Comparison of ENCODE assay signal across 9 cellular contexts in the genomic region with DNA sequence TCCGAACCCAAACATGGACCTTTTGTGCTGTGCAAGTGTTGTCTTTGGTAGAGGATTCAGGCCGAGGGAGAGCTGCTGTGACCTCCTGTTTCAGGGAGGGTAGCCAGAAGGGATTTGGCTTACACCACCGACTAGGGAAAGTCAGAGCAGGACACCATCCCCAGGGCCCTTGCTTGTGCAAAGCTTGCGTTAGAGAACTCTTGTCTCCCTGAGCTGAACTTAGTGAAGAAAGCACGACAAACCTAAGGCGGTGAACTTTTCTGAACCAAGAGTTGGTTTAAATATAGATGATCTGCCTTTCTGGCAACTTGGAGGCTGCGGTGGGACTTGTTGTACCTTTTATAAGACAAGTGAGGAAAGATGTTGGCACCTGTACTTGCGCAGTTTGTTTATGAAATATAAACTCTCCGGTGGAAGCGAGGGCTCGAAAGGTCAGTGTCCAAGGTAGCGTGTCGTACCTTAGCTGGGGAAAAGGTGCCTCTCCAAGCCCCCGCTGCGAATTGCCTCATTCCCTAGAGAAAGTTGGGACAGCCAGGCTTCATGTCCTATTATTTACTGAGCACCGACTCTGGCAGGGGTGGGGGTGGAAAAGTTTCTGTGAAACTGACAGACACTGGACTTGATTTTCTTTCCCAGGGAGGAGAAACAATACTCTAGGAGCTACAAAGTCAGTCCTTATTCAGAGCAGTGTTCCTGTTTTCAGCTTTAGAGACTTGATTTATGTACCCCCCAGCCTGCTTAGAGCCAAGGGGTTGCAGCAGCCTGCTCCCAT. TPM values are rescaled to one million over a fixed set of nuclear protein-coding genes. Genes with fewer than 3 reads are reported as not detected.
DNase-seq lines count a peak whose midpoint lies in the region; ATAC-seq and TF ChIP-seq lines count a peak whose summit lies in the region.
"Had no signal": no experiment of that assay in that cellular context is flagged by ENCODE, and none has a peak within 500 bp of the region (broad histone marks: within the 10 kb centered on the region; RNA-seq: fewer than 3 reads in every experiment).

No MANE protein-coding gene starts in this region.

- peaks cover 0 to 84% of the 10 kb centered on the region in 2 donors for H3K4me1 ChIP-seq in right atrium auricular region

- peaks cover 31 to 61% of the 10 kb centered on the region in 2 donors for H3K36me3 Mint-ChIP-seq in CD14-positive monocyte
- peaks cover 11% of the 10 kb centered on the region for H3K36me3 Mint-ChIP-seq in activated T-helper 1 cell treated with anti-CD3 and anti-CD28 coated beads, Interleukin-12 subunit alpha, Interleukin-12 subunit beta, Interleukin-2, Interleukin-4 antibody, amounts not matched to agents 30 ng/mL and 10 ng/mL and 1 ng/mL, durations not matched to agents 14 hours and 24 hours and 36 hours (ENCODE audit: low read depth)
- H3K36me3 Mint-ChIP-seq in progenitor cell of endocrine pancreas (ENCODE audit: insufficient read depth): peaks cover 3% of the 10 kb centered on the region

- peak overlapping the region; percentile 95 to 99 for H3K27ac ChIP-seq in right atrium auricular region

- H3K4me3 ChIP-seq in right atrium auricular region: peak overlapping the region; percentile 50 to 56

- no peaks in the 10 kb centered on the region for H3K36me3 ChIP-seq in right atrium auricular region

- ATAC-seq in GM18511 (IDR thresholded peaks at IDR 0.05; ENCODE audit: unreplicated experiment): no peak

- H3K9me3 ChIP-seq in right atrium auricular region: no peaks in the 10 kb centered on the region

- H3K9me3 Mint-ChIP-seq in CD14-positive monocyte (no peaks in the 10 kb centered on the region), progenitor cell of endocrine pancreas (ENCODE audit: low read depth) (no peaks in the 10 kb centered on the region)
- no peaks in the 10 kb centered on the region for H3K9me3 Mint-ChIP-seq in activated T-helper 1 cell treated with anti-CD3 and anti-CD28 coated beads, Interleukin-12 subunit alpha, Interleukin-12 subunit beta, Interleukin-2, Interleukin-4 antibody, amounts not matched to agents 30 ng/mL and 10 ng/mL and 1 ng/mL, durations not matched to agents 14 hours and 24 hours and 36 hours

- intact Hi-C loops in CD14-positive monocyte (cut with micrococcal nuclease): no loop called here
- intact Hi-C loops in activated T-helper 1 cell treated with anti-CD3 and anti-CD28 coated beads, Interleukin-12 subunit alpha, Interleukin-12 subunit beta, Interleukin-2, Interleukin-4 antibody, amounts not matched to agents 30 ng/mL and 10 ng/mL and 1 ng/mL, durations not matched to agents 14 hours and 24 hours and 36 hours (cut with micrococcal nuclease): loop anchor here (2.0 kb wide), 1 partner anchor 33 kb away; a partner anchor contains a TSS

- peaks cover 49% of the 10 kb centered on the region for H3K4me1 Mint-ChIP-seq in CD14-positive monocyte
- peaks cover 56% of the 10 kb centered on the region for H3K4me1 Mint-ChIP-seq in activated T-helper 1 cell treated with anti-CD3 and anti-CD28 coated beads, Interleukin-12 subunit alpha, Interleukin-12 subunit beta, Interleukin-2, Interleukin-4 antibody, amounts not matched to agents 30 ng/mL and 10 ng/mL and 1 ng/mL, durations not matched to agents 14 hours and 24 hours and 36 hours (ENCODE audit: low read depth)
- H3K4me1 Mint-ChIP-seq in progenitor cell of endocrine pancreas (ENCODE audit: low read depth): peaks cover 47% of the 10 kb centered on the region

- peak overlapping the region in 1 of 2 donors; percentile 48 for H3K4me3 Mint-ChIP-seq in CD14-positive monocyte
- H3K4me3 Mint-ChIP-seq in activated T-helper 1 cell treated with anti-CD3 and anti-CD28 coated beads, Interleukin-12 subunit alpha, Interleukin-12 subunit beta, Interleukin-2, Interleukin-4 antibody, amounts not matched to agents 30 ng/mL and 10 ng/mL and 1 ng/mL, durations not matched to agents 14 hours and 24 hours and 36 hours: no peak overlapping the region
- peak overlapping the region; percentile 40 for H3K4me3 Mint-ChIP-seq in progenitor cell of endocrine pancreas (ENCODE audit: low read depth)

- H3K27me3 Mint-ChIP-seq in CD14-positive monocyte (ENCODE audit: low read depth in 3 of 3) (no peaks in the 10 kb centered on the region), progenitor cell of endocrine pancreas (no peaks in the 10 kb centered on the region)
- H3K27me3 Mint-ChIP-seq in activated T-helper 1 cell treated with anti-CD3 and anti-CD28 coated beads, Interleukin-12 subunit alpha, Interleukin-12 subunit beta, Interleukin-2, Interleukin-4 antibody, amounts not matched to agents 30 ng/mL and 10 ng/mL and 1 ng/mL, durations not matched to agents 14 hours and 24 hours and 36 hours (ENCODE audit: insufficient read depth): no peaks in the 10 kb centered on the region

- H3K27ac Mint-ChIP-seq in CD14-positive monocyte: peak overlapping the region; percentile 77 to 99 (median 93)
- H3K27ac Mint-ChIP-seq in activated T-helper 1 cell treated with anti-CD3 and anti-CD28 coated beads, Interleukin-12 subunit alpha, Interleukin-12 subunit beta, Interleukin-2, Interleukin-4 antibody, amounts not matched to agents 30 ng/mL and 10 ng/mL and 1 ng/mL, durations not matched to agents 14 hours and 24 hours and 36 hours: peak overlapping the region; percentile 20
- peak overlapping the region; percentile 86 for H3K27ac Mint-ChIP-seq in progenitor cell of endocrine pancreas

- DNase-seq in CD14-positive monocyte (ENCODE audit: low spot score) (no peak), right atrium auricular region (ENCODE audit: low spot score) (peak; percentile 91), progenitor cell of endocrine pancreas (ENCODE audit: low spot score, unreplicated experiment) (no peak), COLO668 (lab: John Stamatoyannopoulos, UW; ENCODE audit: unreplicated experiment) (no peak), HT-29 (ENCODE audit: low spot score) (no peak), iPS-NIHi11 (ENCODE audit: low spot score) (no peak)
- no peak for DNase-seq in activated T-helper 1 cell treated with anti-CD3 and anti-CD28 coated beads, Interleukin-12 subunit alpha, Interleukin-12 subunit beta, Interleukin-2, Interleukin-4 antibody, amounts not matched to agents 30 ng/mL and 10 ng/mL and 1 ng/mL, durations not matched to agents 14 hours and 24 hours and 36 hours (ENCODE audit: low spot score)
- DNase-seq: NCI-H774 had no signal

- TF ChIP-seq CTCF in CD14-positive monocyte (IDR thresholded peaks at IDR 0.05): no peak
- no peak for TF ChIP-seq CTCF in right atrium auricular region (IDR thresholded peaks at IDR 0.05)
- TF ChIP-seq CTCF in progenitor cell of endocrine pancreas (IDR thresholded peaks at IDR 0.05; ENCODE audit: unreplicated experiment): no peak

- no peaks in the 10 kb centered on the region for H3K27me3 ChIP-seq in right atrium auricular region

RNA-seq across cellular contexts. Expression of a gene that starts 31.6 kb away (rescaled TPM):
- polyA plus RNA-seq in CD14-positive monocyte: 10 to 100 TPM; 38.3 to 43.0 TPM
- 19.4 and 20.0 TPM in 2 replicates for total RNA-seq in activated T-helper 1 cell treated with anti-CD3 and anti-CD28 coated beads, Interleukin-12 subunit alpha, Interleukin-12 subunit beta, Interleukin-2, Interleukin-4 antibody, amounts not matched to agents 30 ng/mL and 10 ng/mL and 1 ng/mL, durations not matched to agents 14 hours and 24 hours and 36 hours
- 10 to 100 TPM; 46.1 to 94.4 TPM for total RNA-seq in right atrium auricular region
- total RNA-seq in progenitor cell of endocrine pancreas: 29.9 and 30.7 TPM in 2 replicates
- total RNA-seq in HT-29 (2014; rRNA removed; shearing (Covaris generic)): 27.5 and 27.6 TPM in 2 replicates

Comparison
In these comparisons a context has a peak if more than half of its experiments do, and no peak if none do; other contexts are left out.
1. H3K27ac Mint-ChIP-seq: peak in every context shown above with its lines; median percentile 93 in CD14-positive monocyte; 86 in progenitor cell of endocrine pancreas; 20 in activated T-helper 1 cell treated with anti-CD3 and anti-CD28 coated beads, Interleukin-12 subunit alpha, Interleukin-12 subunit beta, Interleukin-2, Interleukin-4 antibody, amounts not matched to agents 30 ng/mL and 10 ng/mL and 1 ng/mL, durations not matched to agents 14 hours and 24 hours and 36 hours.